Comparison of ENCODE assay signal across 8 cellular contexts in genomic region chr3:149765762-149766334, GRCh38. TPM values are rescaled to one million over a fixed set of nuclear protein-coding genes. Genes with fewer than 3 reads are reported as not detected.
DNase-seq lines count a peak whose midpoint lies in the region; ATAC-seq, FAIRE-seq and TF ChIP-seq lines count a peak whose summit lies in the region.

No MANE protein-coding gene starts in this region.

- FAIRE-seq in HTR-8/SVneo (lab: Jason Lieb, UNC) (no peak), GM12891 (lab: Jason Lieb, UNC) (no peak)

- DNase-seq in COLO829 (ENCODE audit: low spot score) (peak; percentile 56), HTR-8/SVneo (ENCODE audit: insufficient read length, low spot score) (peak; percentile 30), amniotic epithelial cell (ENCODE audit: low read depth) (peak; percentile 51), left lobe of liver (ENCODE audit: low spot score) (no peak), GM12891 (ENCODE audit: insufficient read length, low spot score) (no peak), DMS153 treated with DMSO at 0.1 percent for 48 hours (lab: John Stamatoyannopoulos, UW; ENCODE audit: unreplicated experiment) (no peak)
- no peak for DNase-seq in activated effector memory CD4-positive, alpha-beta T cell treated with Interleukin-2 at 50 U/mL for 16 hours

- ATAC-seq in left lobe of liver (peak; percentile 82), HG03521 (IDR thresholded peaks at IDR 0.05; ENCODE audit: unreplicated experiment) (no peak)

- TF ChIP-seq POLR2A in GM12891 (IDR thresholded peaks at IDR 0.05; ENCODE audit: low read depth, low read length) = no peak

TF ChIP-seq in GM12891, 5 proteins besides CTCF, POLR2A, EP300 and RAD21:
- TF ChIP-seq SPI1 (IDR thresholded peaks at IDR 0.05; ENCODE audit: low read depth, low read length) (no peak), TAF1 (IDR thresholded peaks at IDR 0.05; ENCODE audit: low read depth, low read length) (no peak), POU2F2 (IDR thresholded peaks at IDR 0.05; ENCODE audit: low read depth, low read length) (no peak), PAX5 (IDR thresholded peaks at IDR 0.05; ENCODE audit: insufficient read depth, low read length, severe bottlenecking) (no peak), POLR2AphosphoS5 (IDR thresholded peaks at IDR 0.05; ENCODE audit: low read depth, low read length) (no peak)
TF ChIP-seq in GM12891: peak in this region for 0.

RNA-seq across cellular contexts. Expression of gene COMMD2, which starts 13.6 kb away (rescaled TPM):
- total RNA-seq in left lobe of liver = 9.5 TPM
- polyA plus RNA-seq in GM12891 (2012; ENCODE audit: low read depth, missing spikeins) = 13.4 TPM

RNA-seq across cellular contexts. Expression of gene ANKUB1, which starts 26.5 kb away (rescaled TPM):
- not detected for total RNA-seq in left lobe of liver
- not detected for polyA plus RNA-seq in GM12891 (2012; ENCODE audit: low read depth, missing spikeins)

RNA-seq across cellular contexts. Expression of gene RNF13, which starts 47.2 kb away (rescaled TPM):
- 36.7 TPM for total RNA-seq in left lobe of liver
- polyA plus RNA-seq in GM12891 (2012; ENCODE audit: low read depth, missing spikeins) = 15.2 TPM

Comparison
In these comparisons a context has a peak if more than half of its experiments do, and no peak if none do; other contexts are left out.
1. DNase-seq: peak in COLO829 (single experiment), HTR-8/SVneo (single experiment) and amniotic epithelial cell (single experiment); none in left lobe of liver (single experiment), GM12891 (single experiment), activated effector memory CD4-positive, alpha-beta T cell treated with Interleukin-2 at 50 U/mL for 16 hours (single experiment) and DMS153 treated with DMSO at 0.1 percent for 48 hours (single experiment).